In genomic region chr11:9092846-9093778, GRCh38 we compare ENCODE assay signal across 9 cellular contexts. TPM values are rescaled to one million over a fixed set of nuclear protein-coding genes. Genes with fewer than 3 reads are reported as not detected.
DNase-seq lines count a peak whose midpoint lies in the region; ATAC-seq, FAIRE-seq and TF ChIP-seq lines count a peak whose summit lies in the region.
"Had no signal": no experiment of that assay in that cellular context is flagged by ENCODE, and none has a peak within 500 bp of the region (broad histone marks: within the 10 kb centered on the region; RNA-seq: fewer than 3 reads in every experiment).

No MANE protein-coding gene starts in this region.

- H4K91ac ChIP-seq in H9 (ENCODE audit: insufficient read length, low read depth, low read length) = no peak overlapping the region

- no peak overlapping the region for H2AK5ac ChIP-seq in H9 (ENCODE audit: insufficient read length, low read length)

- peaks cover 10% of the 10 kb centered on the region; the same call in 1 of the 2 replicates for H3K27me3 ChIP-seq in H9 (ENCODE audit: insufficient read depth, low read length)

- peaks cover 0 to 2% (median 0%) of the 10 kb centered on the region in 3 experiments; a peak in 2 of 7 replicates for H3K36me3 Mint-ChIP-seq in H9 (ENCODE audit: insufficient read depth in 1 of 3, low read depth in 3 of 3)

- no peaks in the 10 kb centered on the region; a peak in 1 of 5 replicates for H3K9me3 Mint-ChIP-seq in H9

- no peak overlapping the region for H2BK12ac ChIP-seq in H9 (ENCODE audit: insufficient read length, low read depth, low read length)

- H3K4me3 Mint-ChIP-seq in H9 = peak overlapping the region; percentile 61 to 77; a peak in 2 of 5 replicates

- H3K9ac ChIP-seq in H9 (ENCODE audit: extremely low read depth, insufficient read length, low read length) = no peak overlapping the region

- H2BK120ac ChIP-seq in H9 (ENCODE audit: low read depth, low read length, poor library complexity, severe bottlenecking) = no peak overlapping the region

- no peak overlapping the region for H4K8ac ChIP-seq in H9 (replicated peaks; ENCODE audit: insufficient read length, low read depth, low read length)

- H3K9me3 ChIP-seq in H9 (ENCODE audit: control insufficient read depth, low read depth, low read length) = no peaks in the 10 kb centered on the region
- H3K9me3 ChIP-seq: uterus had no signal

- H3K4me1 ChIP-seq in H9 (ENCODE audit: insufficient read depth, low read length) = peaks cover 2% of the 10 kb centered on the region; the same call in 1 of the 2 replicates
- H3K4me1 ChIP-seq: uterus had no signal

- DNase-seq in D721Med (ENCODE audit: insufficient read length, low spot score) (no peak), H9 (no peak), SW480 (ENCODE audit: low spot score) (peak; percentile 22), medulla oblongata (ENCODE audit: extremely low spot score) (peak; percentile 7), NOMO-1 treated with dmso at 0.1 percent for 144 hours (lab: John Stamatoyannopoulos, UW; ENCODE audit: unreplicated experiment) (no peak), ureter (ENCODE audit: low spot score) (no peak)
- DNase-seq: KG1, uterus had no signal

- H3K14ac ChIP-seq in H9 (ENCODE audit: insufficient read depth, low read length) = no peak overlapping the region

- H3K56ac ChIP-seq in H9 (ENCODE audit: insufficient read length, low read depth, low read length) = no peak overlapping the region

- no CpG with 5 or more reads among the region's 10 CpGs for WGBS in H9 (ENCODE audit: extremely low coverage, insufficient read length, low lambda C conversion rate)

- H3K27ac Mint-ChIP-seq in H9 = no peak overlapping the region

- no peaks in the 10 kb centered on the region for H3K79me2 ChIP-seq in H9 (ENCODE audit: insufficient read depth, low read length)

- H3K4me1 Mint-ChIP-seq in H9 = peaks cover 13 to 16% of the 10 kb centered on the region in 2 experiments

- no peak overlapping the region for H3T11ph ChIP-seq in H9 (ENCODE audit: low read length)

- H3K18ac ChIP-seq in H9 (ENCODE audit: insufficient read length, low read depth, low read length) = no peak overlapping the region

- peaks cover 8% of the 10 kb centered on the region for H3K23me2 ChIP-seq in H9 (ENCODE audit: insufficient read length, low read depth, low read length, poor library complexity, severe bottlenecking)

- no peak overlapping the region for H2BK20ac ChIP-seq in H9 (ENCODE audit: low read depth, low read length, poor library complexity, severe bottlenecking)

- no peak for ATAC-seq in GM19463 (IDR thresholded peaks at IDR 0.05; ENCODE audit: unreplicated experiment)

- no peak overlapping the region for H3K23ac ChIP-seq in H9 (ENCODE audit: insufficient read length, low read depth, low read length)

- TF ChIP-seq CTCF in D721Med (IDR thresholded peaks at IDR 0.05; ENCODE audit: insufficient read depth, missing control alignments) (peak; percentile 22), H9 (conservative IDR thresholded peaks at IDR 0.05) (peak; percentile 18; the same call in 1 of the 3 replicates)

- no peaks in the 10 kb centered on the region for H4K20me1 ChIP-seq in H9 (ENCODE audit: control insufficient read depth, insufficient read depth, insufficient read length)

- no peak overlapping the region for H3K4ac ChIP-seq in H9 (ENCODE audit: low read depth, low read length)

- no peak for FAIRE-seq in D721Med (lab: Jason Lieb, UNC)

- H3K79me1 ChIP-seq in H9 (ENCODE audit: insufficient read depth, low read depth, low read length, poor library complexity, severe bottlenecking) = no peaks in the 10 kb centered on the region

- no peak overlapping the region for H3K4me2 ChIP-seq in H9 (ENCODE audit: insufficient read depth, insufficient read length, low read length)

- H2BK15ac ChIP-seq in H9 (ENCODE audit: low read depth, low read length) = no peak overlapping the region

- no peak overlapping the region for H2AFZ ChIP-seq in H9 (ENCODE audit: low read length)

- no peak overlapping the region for H4K5ac ChIP-seq in H9 (ENCODE audit: insufficient read length, low read depth, low read length)

- H3K27ac ChIP-seq in H9 (ENCODE audit: insufficient read length, low read depth, low read length) = no peak overlapping the region
- H3K27ac ChIP-seq: uterus had no signal

- no peak overlapping the region for H2BK5ac ChIP-seq in H9 (ENCODE audit: insufficient read length, low read length)

- H3K27me3 Mint-ChIP-seq in H9 (ENCODE audit: low read depth) = peaks cover 51% of the 10 kb centered on the region

RNA-seq across cellular contexts. Expression of gene SCUBE2, which starts 1.7 kb away (rescaled TPM):
- total RNA-seq in H9 (2021) (1.6 and 1.8 TPM in 2 replicates), ureter (357 TPM)

Comparison
In these comparisons a context has a peak if more than half of its experiments do, and no peak if none do; other contexts are left out.
1. DNase-seq: peak in SW480 (single experiment) and medulla oblongata (single experiment); none in D721Med (single experiment), H9 (single experiment), NOMO-1 treated with dmso at 0.1 percent for 144 hours (single experiment) and ureter (single experiment).
2. RNA of gene SCUBE2, which starts 1.7 kb away (total RNA-seq): 357 TPM in ureter (single experiment); 1.6 to 1.8 TPM in H9; every median in the first group is over 100 times any median in the second.